Comparison of ENCODE assay signal across 8 cellular contexts in genomic region chr10:28679941-28680752, GRCh38. TPM values are rescaled to one million over a fixed set of nuclear protein-coding genes. Genes with fewer than 3 reads are reported as not detected.
DNase-seq lines count a peak whose midpoint lies in the region; ATAC-seq, FAIRE-seq and TF ChIP-seq lines count a peak whose summit lies in the region.

No MANE protein-coding gene starts in this region.

- H3K4me3 ChIP-seq in WI38 (ENCODE audit: low read depth, low read length) (peak overlapping the region; percentile 72), kidney (ENCODE audit: low read length in 2 of 2) (peak overlapping the region; percentile 92 to 98)

- peaks cover 0 to 6% of the 10 kb centered on the region in 2 donors for H3K4me1 ChIP-seq in kidney (ENCODE audit: control insufficient read depth in 1 of 2, insufficient read depth in 1 of 2, low read depth in 1 of 2, low read length in 2 of 2)

- peaks cover 3 to 6% of the 10 kb centered on the region in 2 donors for H3K36me3 ChIP-seq in kidney (ENCODE audit: control insufficient read depth in 1 of 2, insufficient read depth in 2 of 2, low read length in 2 of 2)

- TF ChIP-seq CTCF in WI38 (IDR thresholded peaks at IDR 0.05; ENCODE audit: low read depth, low read length) (no peak; the same call in 1 of the 2 replicates), kidney (IDR thresholded peaks at IDR 0.05; ENCODE audit: borderline replicate concordance, extremely low read depth, insufficient read depth) (peak; percentile 12), type B pancreatic cell (conservative IDR thresholded peaks at IDR 0.05) (peak; percentile 78)

- ATAC-seq in HG03108 (IDR thresholded peaks at IDR 0.05; ENCODE audit: unreplicated experiment) (no peak), GM21526 (IDR thresholded peaks at IDR 0.05; ENCODE audit: low FRiP score, unreplicated experiment) (no peak)

- H3K9me3 ChIP-seq in kidney (ENCODE audit: control insufficient read depth in 1 of 2, low read length in 2 of 2), result no peaks in the 10 kb centered on the region

- H3K36me3 Mint-ChIP-seq in activated naive CD4-positive, alpha-beta T cell treated with anti-CD3 and anti-CD28 coated beads for 36 hours (ENCODE audit: low read depth), result no peaks in the 10 kb centered on the region
- H3K36me3 Mint-ChIP-seq in type B pancreatic cell, result peaks cover 37% of the 10 kb centered on the region

- peak overlapping the region; percentile 17 for H3K4me3 Mint-ChIP-seq in activated naive CD4-positive, alpha-beta T cell treated with anti-CD3 and anti-CD28 coated beads for 36 hours
- peak overlapping the region; percentile 94 for H3K4me3 Mint-ChIP-seq in type B pancreatic cell

- CTCF ChIA-PET in activated naive CD4-positive, alpha-beta T cell treated with anti-CD3 and anti-CD28 coated beads for 36 hours (lab: Charles Lee), result interaction anchor here (0.6 kb wide), 1 partner anchor 632 kb away, joined by 3 read pairs; no protein-coding TSS in a partner anchor

- H3K4me1 Mint-ChIP-seq in activated naive CD4-positive, alpha-beta T cell treated with anti-CD3 and anti-CD28 coated beads for 36 hours (ENCODE audit: low read depth), result peaks cover 23% of the 10 kb centered on the region
- peaks cover 46% of the 10 kb centered on the region for H3K4me1 Mint-ChIP-seq in type B pancreatic cell (ENCODE audit: unreplicated experiment)

- H3K9me3 Mint-ChIP-seq in activated naive CD4-positive, alpha-beta T cell treated with anti-CD3 and anti-CD28 coated beads for 36 hours, result no peaks in the 10 kb centered on the region
- no peaks in the 10 kb centered on the region for H3K9me3 Mint-ChIP-seq in type B pancreatic cell

- H3K27ac ChIP-seq in kidney (ENCODE audit: low read depth in 2 of 2, low read length in 2 of 2), result peak overlapping the region; percentile 29 to 62

- no peak for FAIRE-seq in kidney (lab: Jason Lieb, UNC)

- intact Hi-C loops in activated naive CD4-positive, alpha-beta T cell treated with anti-CD3 and anti-CD28 coated beads for 36 hours (cut with micrococcal nuclease), result loop anchor here (5.0 to 10.0 kb wide), 4 partner anchors 53 to 725 kb away; no protein-coding TSS in a partner anchor
- intact Hi-C loops in kidney (cut with DNase I), result no loop called here

- DNase-seq in activated naive CD4-positive, alpha-beta T cell treated with anti-CD3 and anti-CD28 coated beads for 36 hours, result no peak
- no peak for DNase-seq in activated naive CD4-positive, alpha-beta T cell treated with anti-CD3 and anti-CD28 coated beads, Interleukin-2, amount 50 U/mL, for 16 hours
- DNase-seq in kidney (no peak), type B pancreatic cell (ENCODE audit: extremely low spot score, unreplicated experiment) (no peak), GM19240 (ENCODE audit: insufficient read length, low spot score) (no peak)

- H3K27ac Mint-ChIP-seq in activated naive CD4-positive, alpha-beta T cell treated with anti-CD3 and anti-CD28 coated beads for 36 hours, result no peak overlapping the region
- peak overlapping the region; percentile 43 for H3K27ac Mint-ChIP-seq in type B pancreatic cell

- H3K27me3 Mint-ChIP-seq in activated naive CD4-positive, alpha-beta T cell treated with anti-CD3 and anti-CD28 coated beads for 36 hours (ENCODE audit: low read depth), result peaks cover 52% of the 10 kb centered on the region
- peaks cover 17% of the 10 kb centered on the region for H3K27me3 Mint-ChIP-seq in type B pancreatic cell

- peak overlapping the region; percentile 88 to 90 for H3K9ac ChIP-seq in kidney (ENCODE audit: low read length in 2 of 2)

RNA-seq across cellular contexts. Expression of gene BAMBI, which starts 2.8 kb away (rescaled TPM):
- total RNA-seq in activated naive CD4-positive, alpha-beta T cell treated with anti-CD3 and anti-CD28 coated beads for 36 hours, result under 1 TPM; 0.57 to 0.59 TPM
- total RNA-seq in kidney (19.5 TPM), type B pancreatic cell (ENCODE audit: low replicate concordance) (36.9 and 57.3 TPM in 2 replicates)
- 21.1 TPM for polyA plus RNA-seq in kidney (ENCODE audit: insufficient read depth, low read depth, low replicate concordance)

Comparison
In these comparisons a context has a peak if more than half of its experiments do, and no peak if none do; other contexts are left out.
1. RNA of gene BAMBI, which starts 2.8 kb away (total RNA-seq): 36.9 to 57.3 TPM in type B pancreatic cell and 19.5 TPM in kidney (single experiment); 0.57 to 0.59 TPM in activated naive CD4-positive, alpha-beta T cell treated with anti-CD3 and anti-CD28 coated beads for 36 hours; every median in the first group is over 10 times any median in the second.